Comparison of ENCODE assay signal across 19 cellular contexts in the genomic region with DNA sequence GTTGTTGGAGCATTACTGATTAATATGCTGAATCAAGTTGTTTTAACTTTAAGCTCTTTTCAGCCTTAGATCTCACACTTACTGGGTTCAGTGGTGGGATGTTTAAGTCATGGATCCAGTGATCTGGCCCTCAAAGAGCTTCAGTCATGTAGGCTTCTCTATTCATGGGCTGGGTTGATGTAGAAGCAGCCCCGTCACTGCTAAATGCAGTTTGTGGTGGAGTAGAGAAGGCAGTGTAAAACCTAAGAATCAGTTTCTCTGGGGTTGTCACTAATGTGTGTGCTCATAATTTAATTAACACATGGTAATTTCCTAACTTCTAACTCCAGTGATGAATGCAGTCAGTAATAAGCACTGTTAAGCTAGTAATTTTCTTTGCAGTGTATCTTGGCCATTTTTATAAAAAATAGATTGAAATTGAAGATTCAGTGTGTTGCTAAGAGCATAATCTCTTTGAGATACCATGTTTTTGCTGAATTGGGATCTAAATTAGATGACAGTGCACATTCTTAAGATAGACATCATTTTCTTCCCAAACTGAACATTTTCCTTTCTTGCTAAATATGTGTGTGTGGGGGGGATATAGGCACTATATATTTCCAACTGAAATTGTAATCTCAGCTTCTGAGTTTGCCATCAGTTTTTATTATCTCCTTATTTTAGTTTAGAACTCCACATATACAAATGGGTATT. TPM values are rescaled to one million over a fixed set of nuclear protein-coding genes. Genes with fewer than 3 reads are reported as not detected.
A peak's percentile ranks its signal among the peaks of the same experiment; 100 is the strongest.
DNase-seq lines count a peak whose midpoint lies in the region; ATAC-seq, FAIRE-seq and TF ChIP-seq lines count a peak whose summit lies in the region.
"Had no signal": no experiment of that assay in that cellular context is flagged by ENCODE, and none has a peak within 500 bp of the region (broad histone marks: within the 10 kb centered on the region; RNA-seq: fewer than 3 reads in every experiment).

No MANE protein-coding gene starts in this region.

- no peak overlapping the region for H2AFZ ChIP-seq in KMS-11 (ENCODE audit: low read depth)
- no peak overlapping the region for H2AFZ ChIP-seq in GM12878 (ENCODE audit: control insufficient read depth, low read depth, low read length)
- H2AFZ ChIP-seq in osteoblast (ENCODE audit: low read length): no peak overlapping the region
- H2AFZ ChIP-seq in smooth muscle cell (ENCODE audit: low read depth): no peak overlapping the region

- peaks cover 9% of the 10 kb centered on the region for H3K4me1 ChIP-seq in CD8-positive, alpha-beta memory T cell (ENCODE audit: insufficient read depth, low read length)
- H3K4me1 ChIP-seq in KMS-11 (ENCODE audit: low read depth, poor library complexity, severe bottlenecking) (peaks cover 20% of the 10 kb centered on the region), GM12878 (ENCODE audit: control insufficient read depth, insufficient read depth, low read length) (peaks cover 31% of the 10 kb centered on the region), osteoblast (ENCODE audit: insufficient read depth, low read length) (peaks cover 15% of the 10 kb centered on the region), smooth muscle cell (ENCODE audit: low read depth) (peaks cover 9% of the 10 kb centered on the region)

- FAIRE-seq in GM12878 (lab: Jason Lieb, UNC): no peak
- FAIRE-seq: D721Med, G401.6 had no signal

- H3K4me2 ChIP-seq in KMS-11 (peak overlapping the region; percentile 0; the same call in 1 of the 2 replicates), GM12878 (ENCODE audit: control insufficient read depth, insufficient read depth) (peak overlapping the region; percentile 66), osteoblast (ENCODE audit: insufficient read depth, low read length) (no peak overlapping the region), smooth muscle cell (no peak overlapping the region)

- no peaks in the 10 kb centered on the region for H3K9me3 ChIP-seq in CD8-positive, alpha-beta memory T cell (ENCODE audit: low read length)
- H3K9me3 ChIP-seq in GM12878 (replicated peaks; ENCODE audit: control insufficient read depth, insufficient read depth, low read length) (no peaks in the 10 kb centered on the region; the same call in 2 of the 3 replicates), osteoblast (ENCODE audit: low read depth, low read length) (no peaks in the 10 kb centered on the region), smooth muscle cell (replicated peaks; ENCODE audit: low read depth) (no peaks in the 10 kb centered on the region)

- H3K27ac Mint-ChIP-seq in CD8-positive, alpha-beta memory T cell: peak overlapping the region in 5 of 8 donors; percentile 8 to 62 (median 32)

- intact Hi-C loops in GM12878 (cut with micrococcal nuclease; ENCODE audit: unreplicated experiment): no loop called here

- no peak overlapping the region for H3K27ac ChIP-seq in CD8-positive, alpha-beta memory T cell (ENCODE audit: low read depth, low read length)
- H3K27ac ChIP-seq in KMS-11 (no peak overlapping the region), GM12878 (ENCODE audit: control insufficient read depth, insufficient read depth) (no peak overlapping the region), osteoblast (ENCODE audit: low read depth, low read length) (peak overlapping the region; percentile 17), smooth muscle cell (ENCODE audit: low read depth) (no peak overlapping the region)

- CTCF ChIA-PET in CD8-positive, alpha-beta memory T cell (lab: Charles Lee): interaction anchor here (1.9 kb wide), 1 partner anchor 10 kb away, joined by 5 read pairs; a partner anchor contains a TSS
- CTCF ChIA-PET in GM12878 (lab: Yijun Ruan, JAX): interaction anchor here (1.0 to 1.2 kb wide), 3 partner anchors 18 to 101 kb away, joined by 3 to 4 read pairs (median 3); no protein-coding TSS in a partner anchor

- H4K20me1 ChIP-seq in KMS-11 (ENCODE audit: insufficient read depth) (peaks cover 17% of the 10 kb centered on the region), GM12878 (ENCODE audit: control insufficient read depth, insufficient read depth) (peaks cover 10% of the 10 kb centered on the region; the same call in 1 of the 2 replicates), osteoblast (ENCODE audit: insufficient read depth, low read length) (peaks cover 49% of the 10 kb centered on the region), smooth muscle cell (ENCODE audit: low read depth) (peaks cover 100% of the 10 kb centered on the region)

- TF ChIP-seq POLR2A in GM12878 (IDR thresholded peaks at IDR 0.05; ENCODE audit: low read depth, low read length): no peak

- 93% methylated on average over 1 of the region's 1 CpG for WGBS in GM12878 (ENCODE audit: insufficient coverage, insufficient replicate concordance, low lambda C conversion rate, missing lambda C conversion rate)
- WGBS in smooth muscle cell (ENCODE audit: low lambda C conversion rate): 95% methylated on average over 1 of the region's 1 CpG

- peaks cover 3 to 71% (median 7%) of the 10 kb centered on the region in 3 donors for H3K36me3 Mint-ChIP-seq in CD8-positive, alpha-beta memory T cell

- in situ Hi-C loops in GM12878 (cut with MboI): no loop called here

- BruUV-seq in GM12878 (replicated peaks; lab: Mats Ljungman, UMichigan): no TSS peak

- POLR2A ChIA-PET in CD8-positive, alpha-beta memory T cell (lab: Charles Lee): no interaction called here
- POLR2A ChIA-PET in GM12878 (lab: Charles Lee): no interaction called here

- SMC1A ChIA-PET in GM12878 (lab: Charles Lee; ENCODE audit: uncharacterized antibody, unreplicated experiment): interaction anchor here (0.8 to 1.8 kb wide), 6 partner anchors 8 to 185 kb away, joined by 3 to 5 read pairs (median 4); no protein-coding TSS in a partner anchor

- TF ChIP-seq EP300 in GM12878 (IDR thresholded peaks at IDR 0.05; ENCODE audit: borderline replicate concordance in 1 of 2, control insufficient read depth in 1 of 2, low read depth in 2 of 2, low read length in 2 of 2): no peak

- TF ChIP-seq CTCF in KMS-11 (conservative IDR thresholded peaks at IDR 0.05; ENCODE audit: low read depth, low read length): no peak
- no peak for TF ChIP-seq CTCF in GM12878 (IDR thresholded peaks at IDR 0.05 in 2 of 3, conservative IDR thresholded peaks at IDR 0.05 in 1 of 3; ENCODE audit: control insufficient read depth in 2 of 3, extremely low read depth in 1 of 3, insufficient read depth in 1 of 3, low read depth in 3 of 3, low read length in 3 of 3)
- TF ChIP-seq CTCF in osteoblast (IDR thresholded peaks at IDR 0.05; ENCODE audit: extremely low read depth, low read depth, low read length): no peak
- TF ChIP-seq CTCF in smooth muscle cell (IDR thresholded peaks at IDR 0.05; ENCODE audit: borderline replicate concordance, insufficient read depth, poor library complexity, severe bottlenecking): no peak

- peak overlapping the region in 1 of 7 donors; percentile 8 for H3K4me3 Mint-ChIP-seq in CD8-positive, alpha-beta memory T cell
- H3K4me3 Mint-ChIP-seq: B cell had no signal

- ATAC-seq in GM12878 (peak; percentile 62), GM19452 (IDR thresholded peaks at IDR 0.05; ENCODE audit: unreplicated experiment) (no peak)

- H3K27me3 ChIP-seq in CD8-positive, alpha-beta memory T cell (ENCODE audit: insufficient read depth, low read length, poor library complexity, severe bottlenecking): no peaks in the 10 kb centered on the region
- H3K27me3 ChIP-seq in KMS-11 (ENCODE audit: insufficient read depth, low read depth): no peaks in the 10 kb centered on the region
- no peaks in the 10 kb centered on the region for H3K27me3 ChIP-seq in GM12878 (replicated peaks in 1 of 2; ENCODE audit: control insufficient read depth in 2 of 2, insufficient read depth in 2 of 2, low read length in 1 of 2)
- H3K27me3 ChIP-seq in osteoblast (ENCODE audit: insufficient read depth, low read length): no peaks in the 10 kb centered on the region
- H3K27me3 ChIP-seq in smooth muscle cell (ENCODE audit: low read depth): no peaks in the 10 kb centered on the region

- H3K9ac ChIP-seq in KMS-11 (no peak overlapping the region), GM12878 (ENCODE audit: control insufficient read depth, insufficient read depth, low read length) (peak overlapping the region; percentile 16; the same call in 1 of the 2 replicates), smooth muscle cell (ENCODE audit: low read depth) (no peak overlapping the region)

- no peak for TF ChIP-seq RAD21 in GM12878 (IDR thresholded peaks at IDR 0.05; ENCODE audit: insufficient read depth, low read depth, low read length)

- H3K4me3 ChIP-seq in CD8-positive, alpha-beta memory T cell (ENCODE audit: low read length): no peak overlapping the region
- no peak overlapping the region for H3K4me3 ChIP-seq in KMS-11 (IDR thresholded peaks at IDR 0.05; ENCODE audit: insufficient read depth, low read depth, low read length)
- peak overlapping the region; percentile 13; the same call in 1 of the 2 replicates for H3K4me3 ChIP-seq in GM12878
- no peak overlapping the region for H3K4me3 ChIP-seq in osteoblast (ENCODE audit: insufficient read depth, low read length)
- H3K4me3 ChIP-seq in smooth muscle cell: no peak overlapping the region

- no peaks in the 10 kb centered on the region for H3K27me3 Mint-ChIP-seq in CD8-positive, alpha-beta memory T cell
- H3K27me3 Mint-ChIP-seq: B cell; CD4-positive, alpha-beta memory T cell had no signal

- H3F3A ChIP-seq in smooth muscle cell (ENCODE audit: low read depth): peaks cover 4% of the 10 kb centered on the region

- no peaks in the 10 kb centered on the region for H3K9me3 Mint-ChIP-seq in CD8-positive, alpha-beta memory T cell
- H3K9me3 Mint-ChIP-seq: CD4-positive, alpha-beta memory T cell had no signal

- no peak for DNase-seq in CD8-positive, alpha-beta memory T cell
- DNase-seq in GM12878 (ENCODE audit: low read depth, low spot score): no peak
- DNase-seq in osteoblast (ENCODE audit: insufficient read length, low spot score, missing footprints): no peak
- no peak for DNase-seq in smooth muscle cell (lab: John Stamatoyannopoulos, UW; ENCODE audit: unreplicated experiment)
- no peak for DNase-seq in NCI-H446 treated with DMSO at 0.1 percent for 48 hours (lab: John Stamatoyannopoulos, UW)
- DNase-seq: CD4-positive, alpha-beta memory T cell; DMS79 treated with DMSO at 0.1 percent for 48 hours; NCI-H1105 treated with DMSO at 0.1 percent for 48 hours; NCI-H1694 treated with DMSO at 0.1 percent for 48 hours; NCI-H345; NCI-H69; NK-92 treated with Interleukin-12 subunit alpha and Interleukin-12 subunit beta, amount 100 ng/mL, for 24 hours; OCI-M1; SHP77 treated with DMSO at 0.1 percent for 48 hours had no signal

- peaks cover 84 to 97% (median 96%) of the 10 kb centered on the region in 3 donors for H3K4me1 Mint-ChIP-seq in CD8-positive, alpha-beta memory T cell

- RAD21 ChIA-PET in GM12878 (lab: Charles Lee; ENCODE audit: unreplicated experiment): interaction anchor here (1.1 kb wide), 1 partner anchor 28 kb away, joined by 5 read pairs; no protein-coding TSS in a partner anchor

- H3K36me3 ChIP-seq in CD8-positive, alpha-beta memory T cell (ENCODE audit: insufficient read depth, low read length): no peaks in the 10 kb centered on the region
- H3K36me3 ChIP-seq in KMS-11 (ENCODE audit: insufficient read depth) (no peaks in the 10 kb centered on the region; the same call in 1 of the 2 replicates), GM12878 (ENCODE audit: control insufficient read depth in 2 of 2, insufficient read depth in 2 of 2, low read length in 1 of 2) (peaks cover 0 to 13% of the 10 kb centered on the region in 2 experiments; a peak in 3 of 4 replicates), osteoblast (ENCODE audit: insufficient read depth, low read length) (peaks cover 13% of the 10 kb centered on the region), smooth muscle cell (ENCODE audit: low read depth) (peaks cover 3% of the 10 kb centered on the region)

- H3K79me2 ChIP-seq in KMS-11 (ENCODE audit: insufficient read depth, low read depth): peaks cover 96% of the 10 kb centered on the region
- peaks cover 100% of the 10 kb centered on the region for H3K79me2 ChIP-seq in GM12878 (ENCODE audit: control insufficient read depth, insufficient read depth, low read length)
- peaks cover 98% of the 10 kb centered on the region for H3K79me2 ChIP-seq in osteoblast (ENCODE audit: insufficient read depth, low read length)
- H3K79me2 ChIP-seq in smooth muscle cell (ENCODE audit: low read depth): peaks cover 98% of the 10 kb centered on the region

RNA-seq across cellular contexts. Expression of a gene that starts 9.0 kb away (rescaled TPM):
- 100 to 1,000 TPM; 150 to 151 TPM for total RNA-seq in CD8-positive, alpha-beta memory T cell
- polyA plus RNA-seq in CD8-positive, alpha-beta memory T cell: 273 TPM
- total RNA-seq in GM12878 (2013; cell fraction: nucleolus; rRNA removed): 71.4 and 148 TPM in 2 replicates
- total RNA-seq in GM12878 (2014; rRNA removed): 40.7 and 48.3 TPM in 2 replicates
- 52.9 and 53.6 TPM in 2 replicates for total RNA-seq in GM12878 (2014; rRNA removed; fragmentation: Illumina TruSeq; extraction: Trizol)
- total RNA-seq in GM12878 (2021): 143 and 145 TPM in 2 replicates
- polyA plus RNA-seq in GM12878 (2011; ENCODE audit: low read depth): 91.2 TPM
- polyA plus RNA-seq in GM12878 (2011; rRNA removed): 192 and 234 TPM in 2 replicates
- polyA plus RNA-seq in GM12878 (2011; cell fraction: cytosol; rRNA removed): 44.5 and 78.9 TPM in 2 replicates
- 26.5 and 50.5 TPM in 2 replicates for polyA plus RNA-seq in GM12878 (2011; cell fraction: nucleus; rRNA removed)
- polyA plus RNA-seq in GM12878 (2012): 139 and 145 TPM in 2 replicates
- 176 and 220 TPM in 2 replicates for polyA plus RNA-seq in GM12878 (2014; fragmentation: Illumina TruSeq; extraction: Trizol)
- 100 to 1,000 TPM; 429 to 430 TPM for polyA plus RNA-seq in GM12878 (2014; fragmentation: Nextera tagmentation; extraction: Ambion mirVana)
- 192 and 236 TPM in 2 replicates for polyA plus RNA-seq in GM12878 (2014; rRNA removed)
- polyA plus RNA-seq in GM12878 (2016; fragmentation: Nextera tagmentation; extraction: Ambion mirVana): 100 to 1,000 TPM; 636 to 661 TPM
- 24.5 and 29.1 TPM in 2 replicates for polyA minus RNA-seq in GM12878 (2011; rRNA and poly(A)+ RNA removed)
- polyA minus RNA-seq in GM12878 (2011; cell fraction: cytosol; rRNA and poly(A)+ RNA removed): 14.6 and 14.7 TPM in 2 replicates
- 4.5 and 15.3 TPM in 2 replicates for polyA minus RNA-seq in GM12878 (2011; cell fraction: nucleus; rRNA and poly(A)+ RNA removed)
- total RNA-seq in osteoblast: 10.9 and 43.9 TPM in 2 replicates
- 49.9 and 55.3 TPM in 2 replicates for total RNA-seq in smooth muscle cell
- 325 and 345 TPM in 2 replicates for polyA plus RNA-seq in smooth muscle cell

RNA-seq across cellular contexts. Expression of a gene that starts 9.2 kb away (rescaled TPM):
- total RNA-seq in CD8-positive, alpha-beta memory T cell: 10 to 100 TPM; 28.4 to 32.9 TPM
- 7.1 TPM for polyA plus RNA-seq in CD8-positive, alpha-beta memory T cell
- total RNA-seq in GM12878 (2013; cell fraction: nucleolus; rRNA removed): 20.4 and 26.9 TPM in 2 replicates
- 3.7 and 4.1 TPM in 2 replicates for total RNA-seq in GM12878 (2014; rRNA removed)
- total RNA-seq in GM12878 (2014; rRNA removed; fragmentation: Illumina TruSeq; extraction: Trizol): 3.9 and 5.2 TPM in 2 replicates
- total RNA-seq in GM12878 (2021): 7.3 and 11.0 TPM in 2 replicates
- 2.0 TPM for polyA plus RNA-seq in GM12878 (2011; ENCODE audit: low read depth)
- polyA plus RNA-seq in GM12878 (2011; rRNA removed): 3.2 and 4.6 TPM in 2 replicates
- 3.3 and 4.0 TPM in 2 replicates for polyA plus RNA-seq in GM12878 (2011; cell fraction: cytosol; rRNA removed)
- 7.3 and 10.9 TPM in 2 replicates for polyA plus RNA-seq in GM12878 (2011; cell fraction: nucleus; rRNA removed)
- polyA plus RNA-seq in GM12878 (2012): 3.7 and 4.3 TPM in 2 replicates
- 4.6 and 5.9 TPM in 2 replicates for polyA plus RNA-seq in GM12878 (2014; fragmentation: Illumina TruSeq; extraction: Trizol)
- 1 to 10 TPM; 2.5 to 7.4 TPM for polyA plus RNA-seq in GM12878 (2014; fragmentation: Nextera tagmentation; extraction: Ambion mirVana)
- polyA plus RNA-seq in GM12878 (2014; rRNA removed): 3.1 and 3.9 TPM in 2 replicates
- polyA plus RNA-seq in GM12878 (2016; fragmentation: Nextera tagmentation; extraction: Ambion mirVana): 1 to 10 TPM; 7.4 to 8.8 TPM
- polyA minus RNA-seq in GM12878 (2011; rRNA and poly(A)+ RNA removed): 9.7 and 13.0 TPM in 2 replicates
- polyA minus RNA-seq in GM12878 (2011; cell fraction: cytosol; rRNA and poly(A)+ RNA removed): 2.9 and 4.3 TPM in 2 replicates
- polyA minus RNA-seq in GM12878 (2011; cell fraction: nucleus; rRNA and poly(A)+ RNA removed): 8.6 and 12.6 TPM in 2 replicates
- total RNA-seq in osteoblast: 8.0 and 9.8 TPM in 2 replicates
- 3.8 and 9.1 TPM in 2 replicates for total RNA-seq in smooth muscle cell
- 7.3 and 9.4 TPM in 2 replicates for polyA plus RNA-seq in smooth muscle cell

RNA-seq across cellular contexts. Expression of a gene that starts 30.6 kb away (rescaled TPM):
- total RNA-seq in CD8-positive, alpha-beta memory T cell: 10 to 100 TPM; 12.7 TPM
- polyA plus RNA-seq in CD8-positive, alpha-beta memory T cell: 2.1 TPM
- 40.3 and 47.0 TPM in 2 replicates for total RNA-seq in GM12878 (2013; cell fraction: nucleolus; rRNA removed)
- total RNA-seq in GM12878 (2014; rRNA removed): 17.3 and 18.1 TPM in 2 replicates
- 14.8 and 15.4 TPM in 2 replicates for total RNA-seq in GM12878 (2014; rRNA removed; fragmentation: Illumina TruSeq; extraction: Trizol)
- total RNA-seq in GM12878 (2021): 13.3 and 13.9 TPM in 2 replicates
- polyA plus RNA-seq in GM12878 (2011; ENCODE audit: low read depth): 6.7 TPM
- polyA plus RNA-seq in GM12878 (2011; rRNA removed): 13.4 and 14.8 TPM in 2 replicates
- polyA plus RNA-seq in GM12878 (2011; cell fraction: cytosol; rRNA removed): 16.3 and 19.0 TPM in 2 replicates
- 21.9 and 22.6 TPM in 2 replicates for polyA plus RNA-seq in GM12878 (2011; cell fraction: nucleus; rRNA removed)
- 7.8 and 8.6 TPM in 2 replicates for polyA plus RNA-seq in GM12878 (2012)
- 13.4 and 13.9 TPM in 2 replicates for polyA plus RNA-seq in GM12878 (2014; fragmentation: Illumina TruSeq; extraction: Trizol)
- 1 to 10 TPM; 2.5 TPM for polyA plus RNA-seq in GM12878 (2014; fragmentation: Nextera tagmentation; extraction: Ambion mirVana)
- 15.4 and 20.3 TPM in 2 replicates for polyA plus RNA-seq in GM12878 (2014; rRNA removed)
- polyA plus RNA-seq in GM12878 (2016; fragmentation: Nextera tagmentation; extraction: Ambion mirVana): 10 to 100 TPM in 1 of 2 experiments, 1 to 10 TPM in 1; 9.7 to 11.0 TPM
- 26.6 and 33.3 TPM in 2 replicates for polyA minus RNA-seq in GM12878 (2011; rRNA and poly(A)+ RNA removed)
- 12.3 and 13.1 TPM in 2 replicates for polyA minus RNA-seq in GM12878 (2011; cell fraction: cytosol; rRNA and poly(A)+ RNA removed)
- 14.0 and 25.3 TPM in 2 replicates for polyA minus RNA-seq in GM12878 (2011; cell fraction: nucleus; rRNA and poly(A)+ RNA removed)
- 6.9 and 8.3 TPM in 2 replicates for total RNA-seq in osteoblast
- 5.0 and 8.5 TPM in 2 replicates for total RNA-seq in smooth muscle cell
- 2.1 and 3.9 TPM in 2 replicates for polyA plus RNA-seq in smooth muscle cell

Comparison
In these comparisons a context has a peak if more than half of its experiments do, and no peak if none do; other contexts are left out.
1. H3K4me2 ChIP-seq: peak in KMS-11 (single experiment) and GM12878 (single experiment); none in osteoblast (single experiment) and smooth muscle cell (single experiment).